In the genomic region with DNA sequence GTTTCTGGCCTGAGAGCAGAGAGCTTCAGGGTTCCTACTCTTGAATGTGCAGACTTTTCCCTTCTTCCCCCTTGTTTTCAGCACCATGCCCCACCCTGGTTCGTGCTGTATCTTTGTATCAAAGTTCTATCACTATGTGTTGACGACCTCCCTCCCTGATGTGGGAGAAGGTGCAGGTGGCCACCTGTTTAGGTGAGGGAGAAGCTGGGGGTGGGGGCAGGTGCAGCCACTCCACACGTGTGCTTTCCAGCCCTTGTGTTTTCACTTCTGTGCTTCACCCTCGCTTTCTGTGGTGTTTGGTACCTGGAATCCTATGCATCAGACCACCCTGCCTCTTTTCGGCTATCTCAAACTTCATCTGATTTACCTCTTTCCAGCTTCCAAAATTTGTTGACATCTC, we compare ENCODE assay signal across 18 cellular contexts. TPM values are rescaled to one million over a fixed set of nuclear protein-coding genes. Genes with fewer than 3 reads are reported as not detected.
DNase-seq lines count a peak whose midpoint lies in the region; ATAC-seq and TF ChIP-seq lines count a peak whose summit lies in the region.
"Had no signal": no experiment of that assay in that cellular context is flagged by ENCODE, and none has a peak within 500 bp of the region (broad histone marks: within the 10 kb centered on the region; RNA-seq: fewer than 3 reads in every experiment).

No MANE protein-coding gene starts in this region.

- no peaks in the 10 kb centered on the region for H3K9me3 ChIP-seq in OCI-LY7 (ENCODE audit: low read length)
- no peaks in the 10 kb centered on the region for H3K9me3 ChIP-seq in trophoblast cell (ENCODE audit: insufficient read depth, low read depth, low read length)
- H3K9me3 ChIP-seq: BLaER1 had no signal

- no peaks in the 10 kb centered on the region for H3K27me3 ChIP-seq in trophoblast cell (ENCODE audit: insufficient read depth, low read length)
- H3K27me3 ChIP-seq: BLaER1 had no signal

- no peak overlapping the region for H3K18ac ChIP-seq in trophoblast cell (ENCODE audit: low read length)

- WGBS in trophoblast cell (ENCODE audit: extremely low coverage, insufficient coverage, insufficient read length) = no CpG with 5 or more reads among the region's 5 CpGs

- no peak overlapping the region for H2BK12ac ChIP-seq in trophoblast cell (ENCODE audit: low read length)

- intact Hi-C loops in OCI-LY7 (cut with micrococcal nuclease; ENCODE audit: unreplicated experiment) = no loop called here

- H3K9ac ChIP-seq in trophoblast cell (ENCODE audit: low read length) = no peak overlapping the region
- H3K9ac ChIP-seq: BLaER1 had no signal

- no peaks in the 10 kb centered on the region for H4K20me1 ChIP-seq in OCI-LY7 (ENCODE audit: insufficient read depth, low read length)

- H3K27me3 Mint-ChIP-seq in activated CD8-positive, alpha-beta memory T cell treated with anti-CD3 and anti-CD28 coated beads, Interleukin-2, amount 10 ng/mL, durations not matched to agents 7 days and 5 days = no peaks in the 10 kb centered on the region
- no peaks in the 10 kb centered on the region for H3K27me3 Mint-ChIP-seq in effector memory CD8-positive, alpha-beta T cell
- H3K27me3 Mint-ChIP-seq: CD4-positive, CD25-positive, alpha-beta regulatory T cell; IgD-negative memory B cell had no signal

- H3K79me2 ChIP-seq in OCI-LY7 (ENCODE audit: insufficient read depth, low read depth, low read length) (no peaks in the 10 kb centered on the region), trophoblast cell (ENCODE audit: control insufficient read depth, insufficient read depth, low read length, poor library complexity) (no peaks in the 10 kb centered on the region)

- peaks cover 41% of the 10 kb centered on the region for H3K36me3 Mint-ChIP-seq in activated CD8-positive, alpha-beta memory T cell treated with anti-CD3 and anti-CD28 coated beads, Interleukin-2, amount 10 ng/mL, durations not matched to agents 7 days and 5 days
- peaks cover 32% of the 10 kb centered on the region for H3K36me3 Mint-ChIP-seq in effector memory CD8-positive, alpha-beta T cell (ENCODE audit: insufficient read depth)

- H3K36me3 ChIP-seq in OCI-LY7 (ENCODE audit: insufficient read depth, low read length) (peaks cover 86% of the 10 kb centered on the region), trophoblast cell (ENCODE audit: control insufficient read depth in 1 of 2, insufficient read depth in 2 of 2, low read length in 2 of 2) (peaks cover 11% of the 10 kb centered on the region in 2 experiments)

- POLR2A ChIA-PET in OCI-LY7 (lab: Charles Lee) = interaction anchor here (1.0 to 2.4 kb wide), 4 partner anchors 8 to 98 kb away, joined by 3 to 9 read pairs (median 5); a partner anchor contains a TSS

- H3K4me1 Mint-ChIP-seq in activated CD8-positive, alpha-beta memory T cell treated with anti-CD3 and anti-CD28 coated beads, Interleukin-2, amount 10 ng/mL, durations not matched to agents 7 days and 5 days = no peaks in the 10 kb centered on the region
- peaks cover 4 to 11% of the 10 kb centered on the region in 2 donors for H3K4me1 Mint-ChIP-seq in effector memory CD8-positive, alpha-beta T cell (ENCODE audit: low read depth in 2 of 2)

- peak overlapping the region; percentile 52 for H3K27ac Mint-ChIP-seq in activated CD8-positive, alpha-beta memory T cell treated with anti-CD3 and anti-CD28 coated beads, Interleukin-2, amount 10 ng/mL, durations not matched to agents 7 days and 5 days
- H3K27ac Mint-ChIP-seq in effector memory CD8-positive, alpha-beta T cell = peak overlapping the region; percentile 35 to 76
- H3K27ac Mint-ChIP-seq: CD4-positive, CD25-positive, alpha-beta regulatory T cell had no signal

- peaks cover 22% of the 10 kb centered on the region for H3K4me1 ChIP-seq in OCI-LY7 (ENCODE audit: insufficient read depth, low read length, poor library complexity, severe bottlenecking)
- no peaks in the 10 kb centered on the region for H3K4me1 ChIP-seq in trophoblast cell (ENCODE audit: control insufficient read depth in 1 of 2, insufficient read depth in 2 of 2, low read length in 2 of 2)
- H3K4me1 ChIP-seq: BLaER1 had no signal

- no peak for DNase-seq in activated CD8-positive, alpha-beta memory T cell treated with anti-CD3 and anti-CD28 coated beads, Interleukin-2, amount 10 ng/mL, durations not matched to agents 7 days and 5 days
- DNase-seq in activated CD8-positive, alpha-beta memory T cell treated with anti-CD3 and anti-CD28 coated beads, Interleukin-2, amount 50 U/mL, for 4 hours = no peak
- no peak for DNase-seq in OCI-LY7 (ENCODE audit: low spot score)
- DNase-seq in effector memory CD8-positive, alpha-beta T cell = no peak
- DNase-seq in trophoblast cell = no peak
- no peak for DNase-seq in NCI-H1105 treated with DMSO at 0.1 percent for 48 hours (lab: John Stamatoyannopoulos, UW)
- no peak for DNase-seq in OCI-M2 (lab: John Stamatoyannopoulos, UW; ENCODE audit: unreplicated experiment)
- DNase-seq: Calu3; CD4-positive, CD25-positive, alpha-beta regulatory T cell; DMS 273 treated with DMSO at 0.1 percent for 48 hours had no signal

- no peak for ATAC-seq in activated CD8-positive, alpha-beta memory T cell treated with anti-CD3 and anti-CD28 coated beads, Interleukin-2, amount 10 ng/mL, durations not matched to agents 7 days and 5 days
- no peak for ATAC-seq in effector memory CD8-positive, alpha-beta T cell (replicated peaks)
- ATAC-seq in GM19324 (IDR thresholded peaks at IDR 0.05; ENCODE audit: low FRiP score, unreplicated experiment) = no peak
- ATAC-seq: HCT116 had no signal

- no peak overlapping the region for H3K4ac ChIP-seq in trophoblast cell (ENCODE audit: low read depth, low read length)

- no peaks in the 10 kb centered on the region for H3K9me2 ChIP-seq in OCI-LY7 (ENCODE audit: insufficient read depth, low read length)

- no peak overlapping the region for H3K4me3 Mint-ChIP-seq in activated CD8-positive, alpha-beta memory T cell treated with anti-CD3 and anti-CD28 coated beads, Interleukin-2, amount 10 ng/mL, durations not matched to agents 7 days and 5 days
- H3K4me3 Mint-ChIP-seq in effector memory CD8-positive, alpha-beta T cell = no peak overlapping the region
- H3K4me3 Mint-ChIP-seq: CD4-positive, CD25-positive, alpha-beta regulatory T cell; IgD-negative memory B cell had no signal

- H3K79me1 ChIP-seq in trophoblast cell (ENCODE audit: low read length) = no peaks in the 10 kb centered on the region

- H2AFZ ChIP-seq in OCI-LY7 (ENCODE audit: low read length) = no peak overlapping the region
- no peak overlapping the region for H2AFZ ChIP-seq in trophoblast cell (ENCODE audit: insufficient read depth, low read length, poor library complexity)

- H3K9me3 Mint-ChIP-seq in activated CD8-positive, alpha-beta memory T cell treated with anti-CD3 and anti-CD28 coated beads, Interleukin-2, amount 10 ng/mL, durations not matched to agents 7 days and 5 days (ENCODE audit: low read depth) = no peaks in the 10 kb centered on the region
- no peaks in the 10 kb centered on the region for H3K9me3 Mint-ChIP-seq in effector memory CD8-positive, alpha-beta T cell
- H3K9me3 Mint-ChIP-seq: CD4-positive, CD25-positive, alpha-beta regulatory T cell; IgD-negative memory B cell had no signal

- H3K4me2 ChIP-seq in OCI-LY7 (ENCODE audit: low read length) (peak overlapping the region; percentile 30; the same call in 1 of the 2 replicates), trophoblast cell (ENCODE audit: low read length) (no peak overlapping the region)
- H3K4me2 ChIP-seq: BLaER1 had no signal

- H2AK5ac ChIP-seq in trophoblast cell (ENCODE audit: low read length) = no peak overlapping the region

- no peak overlapping the region for H3K23ac ChIP-seq in trophoblast cell (ENCODE audit: low read length)

- no peak overlapping the region for H3K4me3 ChIP-seq in OCI-LY7 (ENCODE audit: low read depth, low read length, poor library complexity, severe bottlenecking)
- H3K4me3 ChIP-seq in trophoblast cell (ENCODE audit: low read depth, low read length) = no peak overlapping the region
- H3K4me3 ChIP-seq: BLaER1, GM23248 had no signal

- BruUV-seq in OCI-LY7 (replicated peaks; lab: Mats Ljungman, UMichigan) = no TSS peak

- no peak overlapping the region for H4K8ac ChIP-seq in trophoblast cell (ENCODE audit: low read depth, low read length)

- H4K12ac ChIP-seq in trophoblast cell (ENCODE audit: low read depth, low read length) = no peak overlapping the region

- H3K27ac ChIP-seq in OCI-LY7 (ENCODE audit: low read depth, low read length, poor library complexity, severe bottlenecking) = peak overlapping the region; percentile 16
- H3K27ac ChIP-seq in trophoblast cell (ENCODE audit: low read depth, low read length) = no peak overlapping the region
- H3K27ac ChIP-seq: 22Rv1, BLaER1, GM23248 had no signal

- H3K14ac ChIP-seq in trophoblast cell (ENCODE audit: low read length) = no peak overlapping the region

- CTCF ChIA-PET in activated CD8-positive, alpha-beta memory T cell treated with anti-CD3 and anti-CD28 coated beads, Interleukin-2, amount 10 ng/mL, durations not matched to agents 7 days and 5 days (lab: Charles Lee) = no interaction called here
- CTCF ChIA-PET in OCI-LY7 (lab: Charles Lee; ENCODE audit: unreplicated experiment) = no interaction called here

- H2BK5ac ChIP-seq in trophoblast cell (ENCODE audit: low read depth, low read length, poor library complexity) = no peak overlapping the region

- H2BK120ac ChIP-seq in trophoblast cell (ENCODE audit: insufficient read depth, low read length, poor library complexity) = no peak overlapping the region

- TF ChIP-seq CTCF in OCI-LY7 (conservative IDR thresholded peaks at IDR 0.05; ENCODE audit: low read length) = no peak

- no peak overlapping the region for H4K91ac ChIP-seq in trophoblast cell (ENCODE audit: low read depth, low read length)

RNA-seq across cellular contexts. Expression of a gene that starts 19.6 kb away (rescaled TPM):
- 10 to 100 TPM; 33.4 to 40.3 TPM for total RNA-seq in activated CD8-positive, alpha-beta memory T cell treated with anti-CD3 and anti-CD28 coated beads, Interleukin-2, amount 10 ng/mL, durations not matched to agents 7 days and 5 days
- 31.5 and 43.4 TPM in 2 replicates for total RNA-seq in OCI-LY7 (2014; rRNA removed; shearing (Covaris generic))
- 58.0 and 58.2 TPM in 2 replicates for total RNA-seq in OCI-LY7 (2022)
- polyA plus RNA-seq in trophoblast cell (2013) = 23.7 and 26.0 TPM in 2 replicates

RNA-seq across cellular contexts. Expression of a gene that starts 20.9 kb away (rescaled TPM):
- 10 to 100 TPM; 26.4 to 35.0 TPM for total RNA-seq in activated CD8-positive, alpha-beta memory T cell treated with anti-CD3 and anti-CD28 coated beads, Interleukin-2, amount 10 ng/mL, durations not matched to agents 7 days and 5 days
- 21.8 and 29.4 TPM in 2 replicates for total RNA-seq in OCI-LY7 (2014; rRNA removed; shearing (Covaris generic))
- 28.2 and 30.9 TPM in 2 replicates for total RNA-seq in OCI-LY7 (2022)
- polyA plus RNA-seq in trophoblast cell (2013) = 20.9 and 21.3 TPM in 2 replicates

RNA-seq across cellular contexts. Expression of a gene that starts 20.9 kb away (rescaled TPM):
- 10 to 100 TPM; 20.1 to 21.0 TPM for total RNA-seq in activated CD8-positive, alpha-beta memory T cell treated with anti-CD3 and anti-CD28 coated beads, Interleukin-2, amount 10 ng/mL, durations not matched to agents 7 days and 5 days
- total RNA-seq in OCI-LY7 (2014; rRNA removed; shearing (Covaris generic)) = 22.2 and 26.5 TPM in 2 replicates
- total RNA-seq in OCI-LY7 (2022) = 23.5 and 29.5 TPM in 2 replicates
- polyA plus RNA-seq in trophoblast cell (2013) = 11.5 and 12.0 TPM in 2 replicates

RNA-seq across cellular contexts. Expression of a gene that starts 21.2 kb away (rescaled TPM):
- under 1 TPM; 0.50 to 0.94 TPM for total RNA-seq in activated CD8-positive, alpha-beta memory T cell treated with anti-CD3 and anti-CD28 coated beads, Interleukin-2, amount 10 ng/mL, durations not matched to agents 7 days and 5 days
- 0.72 and 3.2 TPM in 2 replicates for total RNA-seq in OCI-LY7 (2014; rRNA removed; shearing (Covaris generic))
- 3.6 and 3.7 TPM in 2 replicates for total RNA-seq in OCI-LY7 (2022)
- 0.86 and 1.1 TPM in 2 replicates for polyA plus RNA-seq in trophoblast cell (2013)
- total RNA-seq: Daoy, HT-29 had no signal
